ENCODE assay signal across 5 cellular contexts in genomic region chr17:53649201-53649600, GRCh38.
"Had no signal": no experiment of that assay in that cellular context is flagged by ENCODE, and none has a peak within 500 bp of the region (broad histone marks: within the 10 kb centered on the region; RNA-seq: fewer than 3 reads in every experiment).

No MANE protein-coding gene starts in this region.

- H3K27ac ChIP-seq: HL-60 had no signal

- DNase-seq: IMR-90, KBM-7 had no signal

- ATAC-seq: HepG2, K562 had no signal

- H3K4me3 ChIP-seq: K562 had no signal
